8 cellular contexts compared by ENCODE assay signal in genomic region chr4:242121-242848, GRCh38.
DNase-seq lines count a peak whose midpoint lies in the region; ATAC-seq and TF ChIP-seq lines count a peak whose summit lies in the region.

No MANE protein-coding gene starts in this region.

- H3K27ac ChIP-seq in H9 (ENCODE audit: insufficient read length, low read depth, low read length), result no peak overlapping the region

- H3K9ac ChIP-seq in H9 (ENCODE audit: extremely low read depth, insufficient read length, low read length), result no peak overlapping the region

- no peaks in the 10 kb centered on the region for H3K23me2 ChIP-seq in H9 (ENCODE audit: insufficient read length, low read depth, low read length, poor library complexity, severe bottlenecking)

- no peaks in the 10 kb centered on the region for H3K27me3 Mint-ChIP-seq in H9 (ENCODE audit: low read depth)
- H3K27me3 Mint-ChIP-seq in activated CD4-positive, alpha-beta memory T cell treated with anti-CD3 and anti-CD28 coated beads, Interleukin-2, amount 10 ng/mL, durations not matched to agents 7 days and 5 days, result no peaks in the 10 kb centered on the region
- no peaks in the 10 kb centered on the region for H3K27me3 Mint-ChIP-seq in effector memory CD8-positive, alpha-beta T cell

- H3K79me2 ChIP-seq in H9 (ENCODE audit: insufficient read depth, low read length), result no peaks in the 10 kb centered on the region; the same call in 1 of the 2 replicates

- no peaks in the 10 kb centered on the region for H3K79me1 ChIP-seq in H9 (ENCODE audit: insufficient read depth, low read depth, low read length, poor library complexity, severe bottlenecking)

- no peak overlapping the region for H4K8ac ChIP-seq in H9 (replicated peaks; ENCODE audit: insufficient read length, low read depth, low read length)

- DNase-seq in COLO829 (ENCODE audit: low spot score), result peak; percentile 5
- peak; percentile 43 for DNase-seq in H9
- DNase-seq in NCI-H2196 treated with DMSO at 0.1 percent for 48 hours (lab: John Stamatoyannopoulos, UW; ENCODE audit: unreplicated experiment), result peak; percentile 66
- peak; percentile 78 for DNase-seq in activated CD4-positive, alpha-beta memory T cell treated with anti-CD3 and anti-CD28 coated beads, Interleukin-2, amount 10 ng/mL, durations not matched to agents 7 days and 5 days
- peak; percentile 57 to 68 (median 65) for DNase-seq in effector memory CD8-positive, alpha-beta T cell
- DNase-seq in middle frontal gyrus (ENCODE audit: extremely low spot score, low spot score), result peak; percentile 67
- peak; percentile 26 to 49 for DNase-seq in stimulated activated CD8-positive, alpha-beta memory T cell treated with anti-CD3 and anti-CD28 coated beads, Interleukin-4, amount 100 ng/mL, for 1 hour (ENCODE audit: low read depth in 2 of 2, low spot score in 1 of 2)

- H3T11ph ChIP-seq in H9 (ENCODE audit: low read length), result no peak overlapping the region

- TF ChIP-seq CTCF in H9 (conservative IDR thresholded peaks at IDR 0.05), result peak; percentile 82

- no CpG with 5 or more reads among the region's 15 CpGs for WGBS in H9 (ENCODE audit: extremely low coverage, insufficient read length, low lambda C conversion rate)

- H2BK15ac ChIP-seq in H9 (ENCODE audit: low read depth, low read length), result no peak overlapping the region

- no peak overlapping the region for H2BK20ac ChIP-seq in H9 (ENCODE audit: low read depth, low read length, poor library complexity, severe bottlenecking)

- H4K5ac ChIP-seq in H9 (ENCODE audit: insufficient read length, low read depth, low read length), result no peak overlapping the region

- no peak overlapping the region for H2BK120ac ChIP-seq in H9 (ENCODE audit: low read depth, low read length, poor library complexity, severe bottlenecking)

- H2BK12ac ChIP-seq in H9 (ENCODE audit: insufficient read length, low read depth, low read length), result no peak overlapping the region

- no peak overlapping the region for H4K91ac ChIP-seq in H9 (ENCODE audit: insufficient read length, low read depth, low read length)

- H3K36me3 Mint-ChIP-seq in H9 (ENCODE audit: insufficient read depth in 1 of 3, low read depth in 3 of 3), result peaks cover 32 to 63% (median 60%) of the 10 kb centered on the region in 3 experiments
- H3K36me3 Mint-ChIP-seq in activated CD4-positive, alpha-beta memory T cell treated with anti-CD3 and anti-CD28 coated beads, Interleukin-2, amount 10 ng/mL, durations not matched to agents 7 days and 5 days (ENCODE audit: low read depth), result no peaks in the 10 kb centered on the region
- H3K36me3 Mint-ChIP-seq in effector memory CD8-positive, alpha-beta T cell (ENCODE audit: insufficient read depth), result peaks cover 4% of the 10 kb centered on the region

- no peak overlapping the region for H3K56ac ChIP-seq in H9 (ENCODE audit: insufficient read length, low read depth, low read length)

- peak; percentile 98 for ATAC-seq in effector memory CD8-positive, alpha-beta T cell (replicated peaks)
- ATAC-seq in HG02884 (IDR thresholded peaks at IDR 0.05; ENCODE audit: unreplicated experiment), result no peak

- POLR2A ChIA-PET in activated CD4-positive, alpha-beta memory T cell treated with anti-CD3 and anti-CD28 coated beads, Interleukin-2, amount 10 ng/mL, durations not matched to agents 7 days and 5 days (lab: Charles Lee), result interaction anchor here (0.7 to 2.1 kb wide), 2 partner anchors 118 to 191 kb away, joined by 3 to 11 read pairs; partner anchors contain the start of gene ZNF718

- no peak overlapping the region for H2BK5ac ChIP-seq in H9 (ENCODE audit: insufficient read length, low read length)

- peaks cover 2 to 6% of the 10 kb centered on the region in 2 experiments; a peak in 2 of 4 replicates for H3K4me1 Mint-ChIP-seq in H9
- peaks cover 9% of the 10 kb centered on the region for H3K4me1 Mint-ChIP-seq in activated CD4-positive, alpha-beta memory T cell treated with anti-CD3 and anti-CD28 coated beads, Interleukin-2, amount 10 ng/mL, durations not matched to agents 7 days and 5 days
- peaks cover 9 to 10% of the 10 kb centered on the region in 2 donors for H3K4me1 Mint-ChIP-seq in effector memory CD8-positive, alpha-beta T cell (ENCODE audit: low read depth in 2 of 2)

- H3K4me2 ChIP-seq in H9 (ENCODE audit: insufficient read depth, insufficient read length, low read length), result no peak overlapping the region

- no peak overlapping the region for H3K4me3 Mint-ChIP-seq in H9
- H3K4me3 Mint-ChIP-seq in activated CD4-positive, alpha-beta memory T cell treated with anti-CD3 and anti-CD28 coated beads, Interleukin-2, amount 10 ng/mL, durations not matched to agents 7 days and 5 days, result peak overlapping the region; percentile 79
- peak overlapping the region; percentile 77 to 79 for H3K4me3 Mint-ChIP-seq in effector memory CD8-positive, alpha-beta T cell

- H4K20me1 ChIP-seq in H9 (ENCODE audit: control insufficient read depth, insufficient read depth, insufficient read length), result no peaks in the 10 kb centered on the region

- no peaks in the 10 kb centered on the region; the same call in 1 of the 2 replicates for H3K4me1 ChIP-seq in H9 (ENCODE audit: insufficient read depth, low read length)

- H3K9me3 Mint-ChIP-seq in H9, result peaks cover 92 to 96% of the 10 kb centered on the region in 2 experiments
- peaks cover 12% of the 10 kb centered on the region for H3K9me3 Mint-ChIP-seq in activated CD4-positive, alpha-beta memory T cell treated with anti-CD3 and anti-CD28 coated beads, Interleukin-2, amount 10 ng/mL, durations not matched to agents 7 days and 5 days
- no peaks in the 10 kb centered on the region for H3K9me3 Mint-ChIP-seq in effector memory CD8-positive, alpha-beta T cell

- no peak overlapping the region for H2AFZ ChIP-seq in H9 (ENCODE audit: low read length)

- H3K14ac ChIP-seq in H9 (ENCODE audit: insufficient read depth, low read length), result no peak overlapping the region

- H3K27me3 ChIP-seq in H9 (ENCODE audit: insufficient read depth, low read length), result no peaks in the 10 kb centered on the region

- CTCF ChIA-PET in activated CD4-positive, alpha-beta memory T cell treated with anti-CD3 and anti-CD28 coated beads, Interleukin-2, amount 10 ng/mL, durations not matched to agents 7 days and 5 days (lab: Charles Lee), result interaction anchor here (0.6 to 1.2 kb wide), 3 partner anchors 180 to 1647 kb away, joined by 3 read pairs; no protein-coding TSS in a partner anchor

- no peak overlapping the region for H2AK5ac ChIP-seq in H9 (ENCODE audit: insufficient read length, low read length)

- H3K4ac ChIP-seq in H9 (ENCODE audit: low read depth, low read length), result no peak overlapping the region

- H3K9me3 ChIP-seq in H9 (ENCODE audit: control insufficient read depth, low read depth, low read length), result peaks cover 32% of the 10 kb centered on the region

- H3K18ac ChIP-seq in H9 (ENCODE audit: insufficient read length, low read depth, low read length), result peak overlapping the region; percentile 34

- H3K27ac Mint-ChIP-seq in H9, result no peak overlapping the region; a peak in 1 of 7 replicates
- peak overlapping the region; percentile 38 for H3K27ac Mint-ChIP-seq in activated CD4-positive, alpha-beta memory T cell treated with anti-CD3 and anti-CD28 coated beads, Interleukin-2, amount 10 ng/mL, durations not matched to agents 7 days and 5 days
- H3K27ac Mint-ChIP-seq in effector memory CD8-positive, alpha-beta T cell, result peak overlapping the region; percentile 82 to 90

- H3K23ac ChIP-seq in H9 (ENCODE audit: insufficient read length, low read depth, low read length), result no peak overlapping the region

Comparison
In these comparisons a context has a peak if more than half of its experiments do, and no peak if none do; other contexts are left out.
1. DNase-seq: peak in every context shown above with its lines; median percentile 78 in activated CD4-positive, alpha-beta memory T cell treated with anti-CD3 and anti-CD28 coated beads, Interleukin-2, amount 10 ng/mL, durations not matched to agents 7 days and 5 days; 67 in middle frontal gyrus; 66 in NCI-H2196 treated with DMSO at 0.1 percent for 48 hours; 65 in effector memory CD8-positive, alpha-beta T cell; 43 in H9; 38 in stimulated activated CD8-positive, alpha-beta memory T cell treated with anti-CD3 and anti-CD28 coated beads, Interleukin-4, amount 100 ng/mL, for 1 hour; 5 in COLO829.
2. H3K27ac Mint-ChIP-seq: peak in activated CD4-positive, alpha-beta memory T cell treated with anti-CD3 and anti-CD28 coated beads, Interleukin-2, amount 10 ng/mL, durations not matched to agents 7 days and 5 days (single experiment) and effector memory CD8-positive, alpha-beta T cell (2 of 2); none in H9 (0 of 3).
3. H3K4me3 Mint-ChIP-seq: peak in activated CD4-positive, alpha-beta memory T cell treated with anti-CD3 and anti-CD28 coated beads, Interleukin-2, amount 10 ng/mL, durations not matched to agents 7 days and 5 days (single experiment) and effector memory CD8-positive, alpha-beta T cell (2 of 2); none in H9 (0 of 2).